Comparison of ENCODE assay signal across 1 cellular context in the genomic region with DNA sequence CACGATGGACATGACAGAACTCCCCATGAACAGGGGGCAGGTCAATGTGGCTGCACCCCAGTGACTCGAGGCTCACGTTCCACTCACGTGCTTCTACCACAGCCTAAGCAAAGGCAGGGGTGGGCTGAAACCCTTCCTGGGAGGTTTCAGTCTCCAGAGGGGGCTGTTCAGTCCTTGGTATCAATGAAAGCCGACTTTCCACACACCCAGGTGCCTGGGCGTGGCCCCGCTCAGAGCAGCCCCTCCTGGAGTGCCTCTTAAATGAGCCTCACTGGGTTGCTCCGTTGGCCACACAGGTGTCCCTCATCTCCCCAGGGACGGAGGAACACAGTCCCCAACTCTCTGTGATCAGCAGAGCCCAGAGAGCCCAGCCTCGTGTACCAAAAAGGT.
TF ChIP-seq lines count a peak whose summit lies in the region.

No MANE protein-coding gene starts in this region.

TF ChIP-seq in H1, 55 proteins besides CTCF, POLR2A, EP300 and RAD21 (continued from another document):
- no peak for TF ChIP-seq ZNF274 (IDR thresholded peaks at IDR 0.05; ENCODE audit: borderline replicate concordance, extremely low read depth, low read length)
- TF ChIP-seq MAFK (IDR thresholded peaks at IDR 0.05; ENCODE audit: low read depth, low read length): no peak
- no peak for TF ChIP-seq FOSL1 (IDR thresholded peaks at IDR 0.05; ENCODE audit: insufficient read depth, low read depth, low read length)
- no peak for TF ChIP-seq RFX5 (IDR thresholded peaks at IDR 0.05; ENCODE audit: borderline replicate concordance, low read depth, low read length)
- TF ChIP-seq SUZ12 (IDR thresholded peaks at IDR 0.05; ENCODE audit: low read length): no peak
